ENCODE assay signal across 8 cellular contexts in genomic region chr7:25857376-25858067, GRCh38.
DNase-seq lines count a peak whose midpoint lies in the region; ATAC-seq and TF ChIP-seq lines count a peak whose summit lies in the region.

No MANE protein-coding gene starts in this region.

- no peak for TF ChIP-seq POLR2A in HCT116 (IDR thresholded peaks at IDR 0.05; ENCODE audit: borderline replicate concordance, extremely low read depth, insufficient read depth, insufficient read length)
- no peak for TF ChIP-seq POLR2A in gastroesophageal sphincter (IDR thresholded peaks at IDR 0.05)

- no peaks in the 10 kb centered on the region for H3K9me2 ChIP-seq in HCT116 (ENCODE audit: insufficient read depth)

- ATAC-seq in HCT116 = no peak
- ATAC-seq in gastroesophageal sphincter = no peak
- no peak for ATAC-seq in HG03108 (IDR thresholded peaks at IDR 0.05; ENCODE audit: unreplicated experiment)

- H3K4me1 ChIP-seq in HCT116 (ENCODE audit: control insufficient read depth in 1 of 2, insufficient read depth in 2 of 2, low read length in 2 of 2) (peaks cover 3 to 32% of the 10 kb centered on the region in 2 experiments; a peak in 3 of 4 replicates), gastroesophageal sphincter (peaks cover 0 to 58% (median 7%) of the 10 kb centered on the region in 3 donors), tibial artery (peaks cover 1 to 31% (median 10%) of the 10 kb centered on the region in 4 donors)

- H3K9ac ChIP-seq in HCT116 (ENCODE audit: low read length) = peak overlapping the region; percentile 47

- no peak for DNase-seq in HCT116 (ENCODE audit: low read depth, low spot score)
- peak; percentile 77 for DNase-seq in NOMO-1 treated with DMSO at 0.1 percent for 48 hours (lab: John Stamatoyannopoulos, UW; ENCODE audit: unreplicated experiment)
- peak in 1 of 2 donors; percentile 73 for DNase-seq in tibial artery
- no peak for DNase-seq in foreskin melanocyte
- no peak for DNase-seq in pons (ENCODE audit: low spot score)

- H3K4me3 ChIP-seq in HCT116 (replicated peaks in 1 of 2; ENCODE audit: low read depth in 1 of 2, low read length in 2 of 2) (peak overlapping the region; percentile 43 to 58), gastroesophageal sphincter (peak overlapping the region; percentile 14 to 56), tibial artery (peak overlapping the region; percentile 56 to 62)

- RAD21 ChIA-PET in HCT116 (lab: Charles Lee; ENCODE audit: low non-redundant PET in 1 of 2, low total read pairs in 2 of 2, uncharacterized antibody in 2 of 2, unreplicated experiment in 2 of 2) = no interaction called here

- BruUV-seq in HCT116 (replicated peaks; lab: Mats Ljungman, UMichigan) = TSS peak; percentile 96

- 12 to 20% methylated on average over 12 to 18 of the region's 21 CpGs for WGBS in gastroesophageal sphincter (ENCODE audit: low coverage in 1 of 2), 2 donors

- no peaks in the 10 kb centered on the region for H3K36me3 ChIP-seq in HCT116 (ENCODE audit: control insufficient read depth in 1 of 2, insufficient read depth in 2 of 2, low read length in 2 of 2)
- no peaks in the 10 kb centered on the region for H3K36me3 ChIP-seq in gastroesophageal sphincter
- no peaks in the 10 kb centered on the region for H3K36me3 ChIP-seq in tibial artery

- no peak for TF ChIP-seq CTCF in 22Rv1 (IDR thresholded peaks at IDR 0.05)
- TF ChIP-seq CTCF in HCT116 (IDR thresholded peaks at IDR 0.05 in 2 of 3, conservative IDR thresholded peaks at IDR 0.05 in 1 of 3; ENCODE audit: borderline replicate concordance in 1 of 3, insufficient read depth in 1 of 3, low read depth in 2 of 3, low read length in 2 of 3) = no peak
- TF ChIP-seq CTCF in gastroesophageal sphincter (IDR thresholded peaks at IDR 0.05) = no peak
- TF ChIP-seq CTCF in tibial artery (IDR thresholded peaks at IDR 0.05) = no peak

- no peaks in the 10 kb centered on the region for H3K79me2 ChIP-seq in HCT116 (ENCODE audit: insufficient read depth, low read length)

- peak overlapping the region; percentile 79 for H3K4me2 ChIP-seq in HCT116 (ENCODE audit: low read length)

- intact Hi-C loops in HCT116 (cut with micrococcal nuclease) (no loop called here), tibial artery (cut with DNase I; ENCODE audit: low total_unique reads) (loop anchor here (2.0 to 5.0 kb wide), 2 partner anchors 345 to 1311 kb away; partner anchors contain the start of genes CBX3 and HNRNPA2B1)

- H3K27ac ChIP-seq in 22Rv1 (peak overlapping the region; percentile 98), HCT116 (ENCODE audit: low read depth, low read length) (peak overlapping the region; percentile 26; the same call in 1 of the 2 replicates), gastroesophageal sphincter (peak overlapping the region in 3 of 4 donors; percentile 87 to 94 (median 89)), tibial artery (peak overlapping the region; percentile 85)

- H4K20me1 ChIP-seq in HCT116 (ENCODE audit: insufficient read depth) = no peaks in the 10 kb centered on the region

- POLR2A ChIA-PET in HCT116 (lab: Charles Lee) = no interaction called here

- peak overlapping the region; percentile 95 for H2AFZ ChIP-seq in HCT116 (ENCODE audit: low read depth, low read length, poor library complexity, severe bottlenecking)

- H3K27me3 ChIP-seq in HCT116 (ENCODE audit: insufficient read depth, low read length) = peaks cover 14% of the 10 kb centered on the region; the same call in 1 of the 2 replicates
- peaks cover 99% of the 10 kb centered on the region for H3K27me3 ChIP-seq in gastroesophageal sphincter
- H3K27me3 ChIP-seq in tibial artery = peaks cover 5 to 21% of the 10 kb centered on the region in 2 donors

- no peaks in the 10 kb centered on the region for H3K9me3 ChIP-seq in HCT116 (ENCODE audit: control insufficient read depth in 1 of 2, insufficient read depth in 1 of 2, low read depth in 1 of 2, low read length in 2 of 2)
- peaks cover 0 to 28% (median 0%) of the 10 kb centered on the region in 3 donors for H3K9me3 ChIP-seq in gastroesophageal sphincter
- H3K9me3 ChIP-seq in tibial artery = no peaks in the 10 kb centered on the region

- CTCF ChIA-PET in HCT116 (lab: Charles Lee) = no interaction called here

- no peak for TF ChIP-seq EP300 in gastroesophageal sphincter (IDR thresholded peaks at IDR 0.05)

- no peak for TF ChIP-seq RAD21 in HCT116 (IDR thresholded peaks at IDR 0.05; ENCODE audit: low read depth)

TF ChIP-seq in HCT116, 20 proteins besides CTCF, POLR2A, EP300 and RAD21:
- no peak for TF ChIP-seq FOSL1 (IDR thresholded peaks at IDR 0.05; ENCODE audit: low read depth)
- peak; percentile 1; the same call in 1 of the 2 replicates for TF ChIP-seq SP1 (IDR thresholded peaks at IDR 0.05; ENCODE audit: low read depth)
- TF ChIP-seq CEBPB (IDR thresholded peaks at IDR 0.05; ENCODE audit: low read depth) = 0 out of 2 replicates have a peak, but pooled peaks have one; percentile 45
TF ChIP-seq in HCT116: peak in this region for 2.

Comparison
In these comparisons a context has a peak if more than half of its experiments do, and no peak if none do; other contexts are left out.
1. H3K27ac ChIP-seq: peak in every context shown above with its lines; median percentile 98 in 22Rv1; 89 in gastroesophageal sphincter; 85 in tibial artery; 26 in HCT116.